In genomic region chrX:18763106-18763505, GRCh38 we compare ENCODE assay signal across 5 cellular contexts. TPM values are rescaled to one million over a fixed set of nuclear protein-coding genes. Genes with fewer than 3 reads are reported as not detected.
"Had no signal": no experiment of that assay in that cellular context is flagged by ENCODE, and none has a peak within 500 bp of the region (broad histone marks: within the 10 kb centered on the region; RNA-seq: fewer than 3 reads in every experiment).

No MANE protein-coding gene starts in this region.

RNA-seq across cellular contexts. Expression of gene PPEF1, which starts 55.7 kb away (rescaled TPM):
- total RNA-seq: GM23248, HepG2, HFFc6, HT1080 had no signal
- polyA plus RNA-seq: GM23248, HepG2, IgD-negative memory B cell had no signal
